In genomic region chr15:28987337-28987736, GRCh38 we compare ENCODE assay signal across 20 cellular contexts.
"Had no signal": no experiment of that assay in that cellular context is flagged by ENCODE, and none has a peak within 500 bp of the region (broad histone marks: within the 10 kb centered on the region; RNA-seq: fewer than 3 reads in every experiment).

No MANE protein-coding gene starts in this region.

- DNase-seq: activated CD4-positive, alpha-beta T cell treated with anti-CD3 and anti-CD28 coated beads for 4 hours; activated gamma-delta T cell treated with Interleukin-2 at 50 U/mL for 16 hours; amygdala; body of pancreas; caudate nucleus; effector CD4-positive, alpha-beta T cell; foreskin fibroblast; hippocampal formation; kidney; left ventricle myocardium inferior; naive B cell; stimulated activated CD4-positive, alpha-beta T cell treated with anti-CD3 and anti-CD28 coated beads, Interleukin-12 subunit alpha, Interleukin-12 subunit beta, amount 100 ng/mL, for 4 hours; stimulated activated naive B cell treated with anti-CD40 and anti-IgM and Interleukin-4, amounts not matched to agents 10 μg/mL and 1 μg/mL and 100 μg/mL, for 72 hours; T-helper 17 cell; testis; upper lobe of left lung; WERI-Rb-1 had no signal

- H3K27ac ChIP-seq: body of pancreas, coronary artery, left ventricle myocardium inferior, neutrophil, parathyroid adenoma, testis, upper lobe of left lung, WERI-Rb-1 had no signal

- H3K36me3 ChIP-seq: left ventricle myocardium inferior, neutrophil, upper lobe of left lung, WERI-Rb-1 had no signal

- H3K4me1 ChIP-seq: body of pancreas, left ventricle myocardium inferior, parathyroid adenoma had no signal

- H3K4me1 Mint-ChIP-seq: stimulated activated naive B cell treated with anti-CD40 and anti-IgM and Interleukin-4, amounts not matched to agents 10 μg/mL and 1 μg/mL and 100 μg/mL, for 72 hours had no signal

- H3K27ac Mint-ChIP-seq: naive B cell; stimulated activated naive B cell treated with anti-CD40 and anti-IgM and Interleukin-4, amounts not matched to agents 10 μg/mL and 1 μg/mL and 100 μg/mL, for 72 hours; T-helper 17 cell had no signal

- H3K27me3 Mint-ChIP-seq: naive B cell; stimulated activated naive B cell treated with anti-CD40 and anti-IgM and Interleukin-4, amounts not matched to agents 10 μg/mL and 1 μg/mL and 100 μg/mL, for 72 hours; T-helper 17 cell had no signal

- ATAC-seq: body of pancreas; stimulated activated naive B cell treated with anti-CD40 and anti-IgM and Interleukin-4, amounts not matched to agents 10 μg/mL and 1 μg/mL and 100 μg/mL, for 72 hours; T-helper 17 cell had no signal

- H3K27me3 ChIP-seq: body of pancreas, neutrophil, testis, upper lobe of left lung had no signal

- H3K9me3 ChIP-seq: body of pancreas, left ventricle myocardium inferior, neutrophil, testis, upper lobe of left lung had no signal

- H3K4me3 Mint-ChIP-seq: naive B cell; stimulated activated naive B cell treated with anti-CD40 and anti-IgM and Interleukin-4, amounts not matched to agents 10 μg/mL and 1 μg/mL and 100 μg/mL, for 72 hours; T-helper 17 cell had no signal

- H3K4me3 ChIP-seq: body of pancreas, coronary artery, left ventricle myocardium inferior, testis, upper lobe of left lung had no signal

- H3K36me3 Mint-ChIP-seq: naive B cell; stimulated activated naive B cell treated with anti-CD40 and anti-IgM and Interleukin-4, amounts not matched to agents 10 μg/mL and 1 μg/mL and 100 μg/mL, for 72 hours had no signal
